13 cellular contexts compared by ENCODE assay signal in genomic region chr1:21491483-21492170, GRCh38. TPM values are rescaled to one million over a fixed set of nuclear protein-coding genes. Genes with fewer than 3 reads are reported as not detected.
DNase-seq lines count a peak whose midpoint lies in the region; ATAC-seq lines count a peak whose summit lies in the region.
"Had no signal": no experiment of that assay in that cellular context is flagged by ENCODE, and none has a peak within 500 bp of the region (broad histone marks: within the 10 kb centered on the region; RNA-seq: fewer than 3 reads in every experiment).

No MANE protein-coding gene starts in this region.

- H3K27me3 Mint-ChIP-seq in T-cell = peaks cover 12 to 23% of the 10 kb centered on the region in 2 donors

- H3K36me3 Mint-ChIP-seq in T-cell = no peaks in the 10 kb centered on the region
- H3K36me3 Mint-ChIP-seq: activated naive CD8-positive, alpha-beta T cell; immature natural killer cell had no signal

- POLR2A ChIA-PET in T-cell (lab: Charles Lee) = no interaction called here

- CTCF ChIA-PET in T-cell (lab: Charles Lee) = no interaction called here

- DNase-seq in NCI-H1694 (lab: John Stamatoyannopoulos, UW) (peak; percentile 23), NCI-H1694 treated with DMSO at 0.1 percent for 48 hours (lab: John Stamatoyannopoulos, UW) (no peak), NCI-H1092 treated with DMSO at 0.1 percent for 48 hours (lab: John Stamatoyannopoulos, UW) (peak; percentile 47), NCI-H748 (lab: John Stamatoyannopoulos, UW; ENCODE audit: unreplicated experiment) (peak; percentile 85), iPS-NIHi11 (ENCODE audit: low spot score) (peak; percentile 41), glomerular visceral epithelial cell (ENCODE audit: extremely low spot score) (no peak), T-cell (no peak), GF-D8 (lab: John Stamatoyannopoulos, UW) (no peak)
- DNase-seq: foreskin keratinocyte, SIG-M5 had no signal

- no peak overlapping the region for H3K4me3 Mint-ChIP-seq in T-cell
- H3K4me3 Mint-ChIP-seq: activated naive CD8-positive, alpha-beta T cell; immature natural killer cell had no signal

- H3K9me3 Mint-ChIP-seq in T-cell = no peaks in the 10 kb centered on the region
- H3K9me3 Mint-ChIP-seq: immature natural killer cell had no signal

- H3K27ac Mint-ChIP-seq in T-cell = no peak overlapping the region
- H3K27ac Mint-ChIP-seq: activated naive CD8-positive, alpha-beta T cell; immature natural killer cell had no signal

- H3K4me1 Mint-ChIP-seq in T-cell = peaks cover 8 to 10% (median 9%) of the 10 kb centered on the region in 3 donors

- no peak for ATAC-seq in T-cell (replicated peaks in 1 of 4)

RNA-seq across cellular contexts. Expression of gene ALPL, which starts 17.6 kb away (rescaled TPM):
- total RNA-seq in T-cell = under 1 TPM in 3 of 5 donors, not detected in 2; 0.20 to 0.44 (median 0.41) TPM
- total RNA-seq: A172, foreskin keratinocyte had no signal

RNA-seq across cellular contexts. Expression of gene NBPF3, which starts 51.7 kb away (rescaled TPM):
- 10 to 100 TPM in 4 of 5 donors, 1 to 10 TPM in 1; 8.3 to 17.9 (median 16.3) TPM for total RNA-seq in T-cell

Comparison
In these comparisons a context has a peak if more than half of its experiments do, and no peak if none do; other contexts are left out.
1. DNase-seq: peak in NCI-H1694 (single experiment), NCI-H1092 treated with DMSO at 0.1 percent for 48 hours (single experiment), NCI-H748 (single experiment) and iPS-NIHi11 (single experiment); none in NCI-H1694 treated with DMSO at 0.1 percent for 48 hours (single experiment), glomerular visceral epithelial cell (single experiment), T-cell (0 of 34) and GF-D8 (single experiment).